In genomic region chr5:81851481-81852178, GRCh38 we compare ENCODE assay signal across 8 cellular contexts.
DNase-seq lines count a peak whose midpoint lies in the region; ATAC-seq, FAIRE-seq and TF ChIP-seq lines count a peak whose summit lies in the region.

No MANE protein-coding gene starts in this region.

- peak overlapping the region; percentile 93 for H3K27ac Mint-ChIP-seq in chondrocyte (ENCODE audit: unreplicated experiment)

- FAIRE-seq in kidney (lab: Jason Lieb, UNC): no peak

- H3K27ac ChIP-seq in kidney (ENCODE audit: low read depth in 2 of 2, low read length in 2 of 2): peak overlapping the region; percentile 87 to 91

- TF ChIP-seq CTCF in AG10803 (conservative IDR thresholded peaks at IDR 0.05; ENCODE audit: low read length) (no peak), chondrocyte (IDR thresholded peaks at IDR 0.05) (no peak), kidney (IDR thresholded peaks at IDR 0.05; ENCODE audit: borderline replicate concordance, extremely low read depth, insufficient read depth) (peak; percentile 17)

- no peaks in the 10 kb centered on the region for H3K9me3 Mint-ChIP-seq in chondrocyte (ENCODE audit: low read depth)

- no peaks in the 10 kb centered on the region for H3K9me3 ChIP-seq in kidney (ENCODE audit: control insufficient read depth in 1 of 2, low read length in 2 of 2)

- H3K36me3 Mint-ChIP-seq in chondrocyte (ENCODE audit: low read depth): no peaks in the 10 kb centered on the region

- peak; percentile 74 for ATAC-seq in GM19043 (IDR thresholded peaks at IDR 0.05; ENCODE audit: low read depth, unreplicated experiment)
- ATAC-seq in HG03432 (IDR thresholded peaks at IDR 0.05; ENCODE audit: unreplicated experiment): peak; percentile 86

- DNase-seq in AG10803 (ENCODE audit: low read depth): peak; percentile 96
- DNase-seq in NCI-H510A (lab: John Stamatoyannopoulos, UW): peak; percentile 73
- DNase-seq in activated CD4-positive, alpha-beta T cell treated with anti-CD3 and anti-CD28 coated beads for 24 hours (ENCODE audit: low read depth in 2 of 2): peak; percentile 79 to 81
- DNase-seq in chondrocyte (ENCODE audit: low spot score): peak; percentile 99
- peak; percentile 99 for DNase-seq in kidney
- DNase-seq in stimulated activated CD4-positive, alpha-beta T cell treated with anti-CD3 and anti-CD28 coated beads, Interleukin-15, amount 100 ng/mL, for 1 hour (ENCODE audit: low read depth in 1 of 2, low spot score in 1 of 2): peak; percentile 74 to 82

- no peaks in the 10 kb centered on the region for H3K27me3 Mint-ChIP-seq in chondrocyte (ENCODE audit: low read depth)

- H3K36me3 ChIP-seq in kidney (ENCODE audit: control insufficient read depth in 1 of 2, insufficient read depth in 2 of 2, low read length in 2 of 2): no peaks in the 10 kb centered on the region

- intact Hi-C loops in kidney (cut with DNase I): loop anchor here (5.0 kb wide), 1 partner anchor 99 kb away; the partner anchor contains the start of gene SSBP2

- H3K4me1 ChIP-seq in kidney (ENCODE audit: control insufficient read depth in 1 of 2, insufficient read depth in 1 of 2, low read depth in 1 of 2, low read length in 2 of 2): peaks cover 19 to 24% of the 10 kb centered on the region in 2 donors

- peaks cover 57% of the 10 kb centered on the region for H3K4me1 Mint-ChIP-seq in chondrocyte (ENCODE audit: low read depth)

- peak overlapping the region in 1 of 2 donors; percentile 44 for H3K9ac ChIP-seq in kidney (ENCODE audit: low read length in 2 of 2)

- H3K4me3 Mint-ChIP-seq in chondrocyte (ENCODE audit: unreplicated experiment): peak overlapping the region; percentile 76

- H3K4me3 ChIP-seq in AG10803 (ENCODE audit: low read length): peak overlapping the region; percentile 61
- peak overlapping the region; percentile 74 to 77 for H3K4me3 ChIP-seq in kidney (ENCODE audit: low read length in 2 of 2)

Comparison
In these comparisons a context has a peak if more than half of its experiments do, and no peak if none do; other contexts are left out.
1. Peak in every context shown above with its lines: DNase-seq, ATAC-seq, H3K4me3 ChIP-seq and H3K27ac ChIP-seq.